ENCODE assay signal across 13 cellular contexts in genomic region chr2:163800889-163801498, GRCh38.
DNase-seq lines count a peak whose midpoint lies in the region; ATAC-seq and TF ChIP-seq lines count a peak whose summit lies in the region.
"Had no signal": no experiment of that assay in that cellular context is flagged by ENCODE, and none has a peak within 500 bp of the region (broad histone marks: within the 10 kb centered on the region; RNA-seq: fewer than 3 reads in every experiment).

No MANE protein-coding gene starts in this region.

- DNase-seq in AG10803 (ENCODE audit: low read depth) = peak; percentile 72
- DNase-seq in LHCN-M2 (ENCODE audit: low read depth) = peak; percentile 77
- DNase-seq in astrocyte of the hippocampus (ENCODE audit: low read depth, low spot score) = peak; percentile 80
- peak; percentile 6 for DNase-seq in midbrain (lab: John Stamatoyannopoulos, UW)
- no peak for DNase-seq in DMS53 (lab: John Stamatoyannopoulos, UW)
- no peak for DNase-seq in Karpas-422
- DNase-seq in stimulated activated naive CD4-positive, alpha-beta T cell (lab: John Stamatoyannopoulos, UW) = no peak
- DNase-seq: activated naive CD4-positive, alpha-beta T cell; Caco-2; esophagus squamous epithelium; naive B cell; NCI-H2171 had no signal

- no peak overlapping the region for H3K4me3 ChIP-seq in AG10803 (ENCODE audit: low read length)
- no peak overlapping the region for H3K4me3 ChIP-seq in Karpas-422 (ENCODE audit: low read length)

- no peak for TF ChIP-seq CTCF in AG10803 (conservative IDR thresholded peaks at IDR 0.05; ENCODE audit: low read length)

- H2AFZ ChIP-seq in Karpas-422 (ENCODE audit: low read length) = no peak overlapping the region

- no peaks in the 10 kb centered on the region for H3K4me1 ChIP-seq in Karpas-422 (ENCODE audit: low read length)

- H3K36me3 ChIP-seq in Karpas-422 (ENCODE audit: insufficient read depth, low read length) = no peaks in the 10 kb centered on the region
- H3K36me3 ChIP-seq: esophagus squamous epithelium had no signal

- no peaks in the 10 kb centered on the region for H3K9me2 ChIP-seq in Karpas-422 (replicated peaks; ENCODE audit: insufficient read depth, low read length)

- no peak overlapping the region for H3K27ac ChIP-seq in Karpas-422 (ENCODE audit: low read length)
- H3K27ac ChIP-seq: esophagus squamous epithelium had no signal

- H3K4me2 ChIP-seq in Karpas-422 (ENCODE audit: low read depth, low read length, poor library complexity, severe bottlenecking) = no peak overlapping the region

- no peak overlapping the region for H3K9ac ChIP-seq in Karpas-422 (ENCODE audit: low read length)

- H3K9me3 ChIP-seq in Karpas-422 (ENCODE audit: low read length) = no peaks in the 10 kb centered on the region
- H3K9me3 ChIP-seq: Caco-2, esophagus squamous epithelium had no signal

- H3K79me2 ChIP-seq in Karpas-422 (ENCODE audit: low read length) = no peaks in the 10 kb centered on the region

- no peak for ATAC-seq in GM18520 (IDR thresholded peaks at IDR 0.05; ENCODE audit: unreplicated experiment)

- no peaks in the 10 kb centered on the region for H4K20me1 ChIP-seq in Karpas-422 (ENCODE audit: insufficient read depth, low read depth, low read length)

- H3K27me3 ChIP-seq in Karpas-422 (ENCODE audit: low read length) = no peaks in the 10 kb centered on the region
- H3K27me3 ChIP-seq: esophagus squamous epithelium had no signal

Comparison
In these comparisons a context has a peak if more than half of its experiments do, and no peak if none do; other contexts are left out.
1. DNase-seq: peak in AG10803 (single experiment), LHCN-M2 (single experiment), astrocyte of the hippocampus (single experiment) and midbrain (single experiment); none in DMS53 (single experiment), Karpas-422 (single experiment) and stimulated activated naive CD4-positive, alpha-beta T cell (0 of 6).